ENCODE assay signal across 18 cellular contexts in the genomic region with DNA sequence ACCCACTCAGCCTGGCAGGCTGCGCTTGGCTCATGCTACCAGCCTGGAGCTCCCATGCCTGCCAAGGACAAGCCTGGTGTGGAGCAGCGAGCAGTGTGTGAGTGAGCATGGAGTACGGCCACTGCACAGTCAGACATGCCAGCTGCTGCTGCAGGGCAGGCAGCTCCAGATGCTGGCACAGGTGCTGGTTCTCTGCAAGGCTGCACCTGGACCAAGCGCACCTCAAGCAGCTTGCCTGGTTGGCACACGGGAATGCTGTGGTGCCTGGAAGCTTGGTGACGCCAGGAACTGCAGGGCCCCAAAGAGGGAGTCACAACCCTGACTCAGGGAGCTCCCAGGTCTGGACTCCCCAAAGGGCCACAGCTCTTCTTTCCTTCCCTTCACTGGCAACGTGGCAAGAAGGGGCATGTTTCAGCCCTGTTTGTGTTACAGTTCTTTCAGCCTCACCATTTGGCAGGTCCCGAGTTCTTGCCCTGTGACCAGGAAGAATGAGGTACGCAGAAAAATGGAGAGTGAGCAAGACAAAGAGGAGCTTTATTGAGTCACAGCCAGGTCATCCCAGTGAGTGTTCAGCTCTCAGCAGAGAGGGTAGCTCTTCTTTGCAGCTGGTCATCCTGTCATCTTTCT. TPM values are rescaled to one million over a fixed set of nuclear protein-coding genes. Genes with fewer than 3 reads are reported as not detected.
DNase-seq lines count a peak whose midpoint lies in the region; ATAC-seq lines count a peak whose summit lies in the region.
"Had no signal": no experiment of that assay in that cellular context is flagged by ENCODE, and none has a peak within 500 bp of the region (broad histone marks: within the 10 kb centered on the region; RNA-seq: fewer than 3 reads in every experiment).

No MANE protein-coding gene starts in this region.

- DNase-seq in DMS 273 treated with DMSO at 0.1 percent for 48 hours (lab: John Stamatoyannopoulos, UW): peak; percentile 38
- peak; percentile 36 for DNase-seq in NCI-H446 treated with DMSO at 0.1 percent for 48 hours (lab: John Stamatoyannopoulos, UW)
- peak; percentile 96 for DNase-seq in epithelial cell of prostate (ENCODE audit: low read depth, low spot score)
- peak; percentile 68 for DNase-seq in occipital lobe (lab: John Stamatoyannopoulos, UW)
- DNase-seq in COR-L47 (lab: John Stamatoyannopoulos, UW): no peak
- no peak for DNase-seq in H4 (ENCODE audit: low spot score)
- no peak for DNase-seq in HAP-1 (ENCODE audit: low spot score in 2 of 2)
- DNase-seq: activated T-cell treated with anti-CD3 and anti-CD28 coated beads, Interleukin-2, amount 50 U/mL, for 1 hour; CD8-positive, alpha-beta memory T cell; effector CD4-positive, alpha-beta T cell; H7; left colon; NCI-H146; stimulated activated CD4-positive, alpha-beta T cell treated with anti-CD3 and anti-CD28 coated beads, Interleukin-15, amount 100 ng/mL, for 24 hours had no signal

- in situ Hi-C loops in HAP-1 (cut with MboI; ENCODE audit: low sequenced_read_pairs): loop anchor here (5.0 kb wide), 1 partner anchor 35 kb away; no protein-coding TSS in a partner anchor

- no peak for ATAC-seq in GM18517 (IDR thresholded peaks at IDR 0.05; ENCODE audit: unreplicated experiment)
- ATAC-seq: left colon, SK-N-SH treated with all-trans-retinoic acid at 6 μM for 48 hours had no signal

- no peaks in the 10 kb centered on the region for H3K36me3 ChIP-seq in HAP-1 (replicated peaks)
- H3K36me3 ChIP-seq: cardiac muscle cell had no signal

- no peaks in the 10 kb centered on the region for H3K27me3 ChIP-seq in HAP-1 (ENCODE audit: low read depth)
- H3K27me3 ChIP-seq: cardiac muscle cell had no signal

- peak overlapping the region; percentile 84 for H3K27ac ChIP-seq in epithelial cell of prostate
- H3K27ac ChIP-seq: cardiac muscle cell had no signal

- H3K4me3 ChIP-seq in HAP-1: no peak overlapping the region
- H3K4me3 ChIP-seq: cardiac muscle cell had no signal

- no peaks in the 10 kb centered on the region; the same call in 1 of the 2 replicates for H3K9me3 ChIP-seq in HAP-1

- no peaks in the 10 kb centered on the region for H3K4me1 ChIP-seq in HAP-1

RNA-seq across cellular contexts. Expression of gene ACOT7, which starts 26.1 kb away (rescaled TPM):
- total RNA-seq in occipital lobe: 27.0 TPM
- 50.6 and 56.0 TPM in 2 replicates for total RNA-seq in H4 (2014; rRNA removed; shearing (Covaris generic))

RNA-seq across cellular contexts. Expression of gene HES2, which starts 52.2 kb away (rescaled TPM):
- 0.16 TPM for total RNA-seq in occipital lobe
- not detected in 2 replicates for total RNA-seq in H4 (2014; rRNA removed; shearing (Covaris generic))
- total RNA-seq: cardiac muscle cell, osteocyte had no signal

RNA-seq across cellular contexts. Expression of gene ESPN, which starts 57.1 kb away (rescaled TPM):
- not detected for total RNA-seq in occipital lobe
- not detected in 2 replicates for total RNA-seq in H4 (2014; rRNA removed; shearing (Covaris generic))
- total RNA-seq: osteocyte had no signal

Comparison
In these comparisons a context has a peak if more than half of its experiments do, and no peak if none do; other contexts are left out.
1. DNase-seq: peak in DMS 273 treated with DMSO at 0.1 percent for 48 hours (single experiment), NCI-H446 treated with DMSO at 0.1 percent for 48 hours (single experiment), epithelial cell of prostate (single experiment) and occipital lobe (single experiment); none in COR-L47 (single experiment), H4 (single experiment) and HAP-1 (0 of 2).